19 cellular contexts compared by ENCODE assay signal in the genomic region with DNA sequence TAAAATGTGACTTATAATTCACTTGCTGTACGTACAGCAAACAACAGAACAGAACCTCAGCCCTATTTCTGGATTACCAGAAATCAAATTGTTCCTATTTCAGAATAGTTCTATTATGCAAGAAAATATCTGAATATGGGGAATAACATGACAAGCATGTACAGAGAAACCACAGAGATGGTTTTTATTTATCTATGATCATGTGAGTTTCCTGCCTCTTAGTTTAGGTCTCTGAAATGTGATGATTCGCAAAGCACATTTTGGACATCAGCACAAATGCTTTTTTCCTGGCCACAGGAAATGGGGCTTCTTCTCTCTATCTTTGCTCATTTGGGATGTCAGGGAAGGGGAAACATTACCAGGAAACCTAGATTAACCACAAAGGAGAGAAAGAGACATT.
DNase-seq lines count a peak whose midpoint lies in the region; ATAC-seq and TF ChIP-seq lines count a peak whose summit lies in the region.
"Had no signal": no experiment of that assay in that cellular context is flagged by ENCODE, and none has a peak within 500 bp of the region (broad histone marks: within the 10 kb centered on the region; RNA-seq: fewer than 3 reads in every experiment).

No MANE protein-coding gene starts in this region.

- H4K20me1 ChIP-seq in GM23338 (replicated peaks; ENCODE audit: insufficient read depth) (no peaks in the 10 kb centered on the region), mammary epithelial cell (ENCODE audit: insufficient read depth, low read length) (no peaks in the 10 kb centered on the region)

- no peaks in the 10 kb centered on the region for H3K9me2 ChIP-seq in GM23338 (ENCODE audit: insufficient read depth)

- H3K27me3 Mint-ChIP-seq in GM23338 (ENCODE audit: insufficient read depth, low read depth, poor library complexity): peaks cover 3% of the 10 kb centered on the region
- H3K27me3 Mint-ChIP-seq in endodermal cell (ENCODE audit: insufficient read depth): no peaks in the 10 kb centered on the region
- H3K27me3 Mint-ChIP-seq: CD4-positive, alpha-beta T cell; stimulated activated memory B cell treated with anti-CD40 and anti-IgM and Interleukin-4, amounts not matched to agents 10 μg/mL and 1 μg/mL and 100 μg/mL, for 72 hours; type B pancreatic cell had no signal

- CTCF ChIA-PET in mammary epithelial cell (lab: Charles Lee; ENCODE audit: low non-redundant PET): no interaction called here

- 96% methylated on average over 2 of the region's 2 CpGs for WGBS in mammary epithelial cell (ENCODE audit: low coverage, missing lambda C conversion rate)
- 80 to 98% methylated on average over 1 to 2 of the region's 2 CpGs for WGBS in endodermal cell (ENCODE audit: insufficient coverage in 1 of 2, insufficient read length in 1 of 2), 2 experiments

- H3K36me3 ChIP-seq in GM23338 (ENCODE audit: insufficient read depth) (no peaks in the 10 kb centered on the region), mammary epithelial cell (ENCODE audit: insufficient read depth, low read length) (no peaks in the 10 kb centered on the region), endodermal cell (ENCODE audit: control insufficient read depth, insufficient read depth, low read length) (no peaks in the 10 kb centered on the region)

- H3F3A ChIP-seq in GM23338 (replicated peaks; ENCODE audit: low read depth): no peaks in the 10 kb centered on the region

- no peaks in the 10 kb centered on the region for H3K27me3 ChIP-seq in GM23338 (ENCODE audit: insufficient read depth)
- no peaks in the 10 kb centered on the region for H3K27me3 ChIP-seq in mammary epithelial cell (ENCODE audit: insufficient read depth, low read length)
- H3K27me3 ChIP-seq in endodermal cell (ENCODE audit: control insufficient read depth, insufficient read depth, low read length, poor library complexity, severe bottlenecking): no peaks in the 10 kb centered on the region

- no peaks in the 10 kb centered on the region for H3K4me1 ChIP-seq in GM23338 (ENCODE audit: insufficient read depth)
- no peaks in the 10 kb centered on the region for H3K4me1 ChIP-seq in mammary epithelial cell (ENCODE audit: insufficient read depth, low read length)
- peaks cover 3% of the 10 kb centered on the region for H3K4me1 ChIP-seq in endodermal cell (ENCODE audit: control insufficient read depth, insufficient read depth, low read length)
- H3K4me1 ChIP-seq: psoas muscle had no signal

- H3K27ac ChIP-seq in GM23338 (ENCODE audit: low read depth) (no peak overlapping the region), mammary epithelial cell (ENCODE audit: insufficient read depth, low read depth, low read length) (no peak overlapping the region), endodermal cell (ENCODE audit: low read depth, low read length) (no peak overlapping the region)
- H3K27ac ChIP-seq: psoas muscle had no signal

- in situ Hi-C loops in mammary epithelial cell (cut with MboI; ENCODE audit: low sequenced_read_pairs in 2 of 2): no loop called here

- no peak overlapping the region for H3K27ac Mint-ChIP-seq in GM23338
- H3K27ac Mint-ChIP-seq in endodermal cell: no peak overlapping the region
- H3K27ac Mint-ChIP-seq: activated T-helper 17 cell treated with anti-CD3 and anti-CD28 coated beads, Interleukin-2, amount 50 U/mL, for 72 hours; CD4-positive, alpha-beta T cell; natural killer cell; stimulated activated memory B cell treated with anti-CD40 and anti-IgM and Interleukin-4, amounts not matched to agents 10 μg/mL and 1 μg/mL and 100 μg/mL, for 72 hours; T-helper 2 cell treated with Interferon-gamma antibody and Interleukin-4, amounts not matched to agents 5 μg/mL and 100 μg/mL, for 36 hours; type B pancreatic cell had no signal

- no peaks in the 10 kb centered on the region for H3K36me3 Mint-ChIP-seq in GM23338 (ENCODE audit: low read depth)
- H3K36me3 Mint-ChIP-seq in endodermal cell (ENCODE audit: low read depth): no peaks in the 10 kb centered on the region
- H3K36me3 Mint-ChIP-seq: natural killer cell; stimulated activated memory B cell treated with anti-CD40 and anti-IgM and Interleukin-4, amounts not matched to agents 10 μg/mL and 1 μg/mL and 100 μg/mL, for 72 hours; type B pancreatic cell had no signal

- no peak for ATAC-seq in GM23338
- ATAC-seq in GM21447 (IDR thresholded peaks at IDR 0.05; ENCODE audit: unreplicated experiment): no peak
- no peak for ATAC-seq in GM19463 (IDR thresholded peaks at IDR 0.05; ENCODE audit: unreplicated experiment)
- ATAC-seq: activated CD4-positive, CD25-positive, alpha-beta regulatory T cell treated with anti-CD3 and anti-CD28 coated beads, Interleukin-2, amount 50 U/mL, for 24 hours; activated T-helper 17 cell treated with anti-CD3 and anti-CD28 coated beads, Interleukin-2, amount 50 U/mL, for 72 hours; HepG2; natural killer cell; psoas muscle; stimulated activated memory B cell treated with anti-CD40 and anti-IgM and Interleukin-4, amounts not matched to agents 10 μg/mL and 1 μg/mL and 100 μg/mL, for 72 hours had no signal

- DNase-seq in GM23338 (ENCODE audit: low spot score) (no peak), mammary epithelial cell (peak; percentile 48), kidney tubule cell (ENCODE audit: low spot score) (peak; percentile 12), SW 1271 (lab: John Stamatoyannopoulos, UW) (no peak), endodermal cell (no peak)
- DNase-seq: CD4-positive, alpha-beta T cell; natural killer cell; NCI-H2029; psoas muscle; stimulated activated CD4-positive, alpha-beta T cell treated with anti-CD3 and anti-CD28 coated beads, Interleukin-12 subunit alpha, Interleukin-12 subunit beta, amount 100 ng/mL, for 4 hours had no signal

- H3K79me2 ChIP-seq in GM23338 (replicated peaks; ENCODE audit: insufficient read depth) (no peaks in the 10 kb centered on the region), mammary epithelial cell (ENCODE audit: insufficient read depth, low read length) (no peaks in the 10 kb centered on the region)

- H3K4me2 ChIP-seq in GM23338: no peak overlapping the region
- no peak overlapping the region for H3K4me2 ChIP-seq in mammary epithelial cell (ENCODE audit: insufficient read depth, low read depth, low read length)

- H3K4me1 Mint-ChIP-seq in GM23338 (no peaks in the 10 kb centered on the region), endodermal cell (peaks cover 8% of the 10 kb centered on the region)
- H3K4me1 Mint-ChIP-seq: activated T-helper 17 cell treated with anti-CD3 and anti-CD28 coated beads, Interleukin-2, amount 50 U/mL, for 72 hours; natural killer cell; stimulated activated memory B cell treated with anti-CD40 and anti-IgM and Interleukin-4, amounts not matched to agents 10 μg/mL and 1 μg/mL and 100 μg/mL, for 72 hours had no signal

- dilution Hi-C loops in mammary epithelial cell (cut with HindIII; ENCODE audit: low sequenced_read_pairs): no loop called here

- H2AFZ ChIP-seq in GM23338 (peak overlapping the region; percentile 75; the same call in 1 of the 2 replicates), mammary epithelial cell (ENCODE audit: low read depth, low read length) (peak overlapping the region; percentile 14)

- H3K4me3 ChIP-seq in GM23338: no peak overlapping the region
- no peak overlapping the region for H3K4me3 ChIP-seq in mammary epithelial cell (replicated peaks in 1 of 3; ENCODE audit: insufficient read depth in 1 of 3, low read depth in 2 of 3, low read length in 3 of 3)
- no peak overlapping the region for H3K4me3 ChIP-seq in endodermal cell (ENCODE audit: low read length)
- H3K4me3 ChIP-seq: lung, psoas muscle had no signal

- BruUV-seq in mammary epithelial cell (replicated peaks; lab: Mats Ljungman, UMichigan): no TSS peak

- TF ChIP-seq CTCF in GM23338 (conservative IDR thresholded peaks at IDR 0.05; ENCODE audit: low read depth in 2 of 2) (no peak), mammary epithelial cell (conservative IDR thresholded peaks at IDR 0.05 in 1 of 2, IDR thresholded peaks at IDR 0.05 in 1 of 2; ENCODE audit: extremely low read depth in 1 of 2, insufficient read depth in 1 of 2, low read depth in 1 of 2, low read length in 2 of 2) (no peak), endodermal cell (conservative IDR thresholded peaks at IDR 0.05) (no peak)

- H3K4me3 Mint-ChIP-seq in GM23338 (no peak overlapping the region), endodermal cell (no peak overlapping the region)
- H3K4me3 Mint-ChIP-seq: activated T-helper 17 cell treated with anti-CD3 and anti-CD28 coated beads, Interleukin-2, amount 50 U/mL, for 72 hours; CD4-positive, alpha-beta T cell; natural killer cell; stimulated activated memory B cell treated with anti-CD40 and anti-IgM and Interleukin-4, amounts not matched to agents 10 μg/mL and 1 μg/mL and 100 μg/mL, for 72 hours; T-helper 2 cell treated with Interferon-gamma antibody and Interleukin-4, amounts not matched to agents 5 μg/mL and 100 μg/mL, for 36 hours; type B pancreatic cell had no signal

- H3K9me3 Mint-ChIP-seq in GM23338 (no peaks in the 10 kb centered on the region), endodermal cell (no peaks in the 10 kb centered on the region)
- H3K9me3 Mint-ChIP-seq: activated T-helper 17 cell treated with anti-CD3 and anti-CD28 coated beads, Interleukin-2, amount 50 U/mL, for 72 hours; T-helper 2 cell treated with Interferon-gamma antibody and Interleukin-4, amounts not matched to agents 5 μg/mL and 100 μg/mL, for 36 hours; type B pancreatic cell had no signal

- H3K9ac ChIP-seq in mammary epithelial cell (ENCODE audit: insufficient read depth, low read length) (no peak overlapping the region), endodermal cell (ENCODE audit: extremely low read depth, low read length, poor library complexity, severe bottlenecking) (no peak overlapping the region)

- intact Hi-C loops in mammary epithelial cell (cut with micrococcal nuclease): no loop called here

- H3K9me3 ChIP-seq in mammary epithelial cell (replicated peaks; ENCODE audit: insufficient read depth, low read length) (no peaks in the 10 kb centered on the region), endodermal cell (ENCODE audit: control insufficient read depth, low read length) (no peaks in the 10 kb centered on the region)
- H3K9me3 ChIP-seq: psoas muscle had no signal

TF ChIP-seq in GM23338, 12 proteins besides CTCF, POLR2A, EP300 and RAD21 (continues in another document):
- TF ChIP-seq EZH2 (IDR thresholded peaks at IDR 0.05; ENCODE audit: low read depth, unreplicated experiment) (no peak), STAT1 (IDR thresholded peaks at IDR 0.05; ENCODE audit: unreplicated experiment) (no peak), ETS1 (IDR thresholded peaks at IDR 0.05) (no peak), ZNF114 (CRISPR knock-in tag; IDR thresholded peaks at IDR 0.05) (no peak)

Comparison
In these comparisons a context has a peak if more than half of its experiments do, and no peak if none do; other contexts are left out.
1. DNase-seq: peak in mammary epithelial cell (single experiment) and kidney tubule cell (single experiment); none in GM23338 (single experiment), SW 1271 (0 of 2) and endodermal cell (single experiment).